24 cellular contexts compared by ENCODE assay signal in the genomic region with DNA sequence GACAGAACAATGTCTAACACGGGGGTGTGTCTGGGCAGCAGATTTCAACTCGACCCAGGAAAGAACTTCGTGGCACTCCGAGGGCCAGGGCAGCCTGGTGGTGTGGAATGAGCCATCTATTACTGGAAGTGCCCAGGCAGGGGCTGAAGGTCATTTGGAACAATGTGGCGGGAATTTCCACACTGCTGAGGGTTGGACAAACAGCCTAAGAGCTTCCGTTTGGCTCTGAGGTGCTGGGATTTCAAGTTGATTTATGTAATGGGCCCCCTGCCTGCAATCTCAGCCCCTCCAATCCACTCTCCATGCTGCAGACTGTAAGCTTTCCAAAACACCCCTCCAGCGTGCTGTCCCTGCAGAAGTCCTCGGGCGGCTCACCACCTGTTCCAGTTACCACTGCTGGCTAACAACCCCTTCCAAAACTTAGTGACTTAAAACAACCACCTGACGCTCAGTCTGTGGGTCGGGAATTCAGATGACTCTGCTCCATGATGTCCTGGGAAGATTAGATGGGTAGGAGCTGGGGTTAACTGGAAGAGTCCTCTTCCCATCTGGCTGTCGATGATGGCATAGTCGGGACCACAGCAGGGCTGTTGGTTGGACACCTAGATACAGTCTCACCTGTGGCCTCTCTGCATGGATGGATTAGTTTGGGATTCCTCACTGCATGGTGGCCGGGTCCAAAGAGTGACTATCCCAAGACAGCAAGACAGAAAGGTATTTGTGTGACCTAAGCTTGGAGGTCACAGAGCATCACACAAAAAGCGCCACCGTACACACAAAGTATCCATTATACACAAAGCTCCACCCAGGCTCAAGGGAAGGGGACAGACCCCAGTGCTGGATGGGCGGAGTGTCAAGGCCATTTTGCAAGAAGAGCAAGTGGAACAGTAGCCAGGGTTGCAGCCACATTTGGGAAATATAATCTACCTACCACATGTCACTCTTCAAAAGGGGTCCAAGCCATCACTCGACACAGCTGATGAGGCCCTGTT.
DNase-seq lines count a peak whose midpoint lies in the region; ATAC-seq, FAIRE-seq and TF ChIP-seq lines count a peak whose summit lies in the region.
"Had no signal": no experiment of that assay in that cellular context is flagged by ENCODE, and none has a peak within 500 bp of the region (broad histone marks: within the 10 kb centered on the region; RNA-seq: fewer than 3 reads in every experiment).

No MANE protein-coding gene starts in this region.

- H3K4me3 Mint-ChIP-seq in H9 (no peak overlapping the region; a peak in 1 of 5 replicates), astrocyte (ENCODE audit: unreplicated experiment) (no peak overlapping the region), progenitor cell of endocrine pancreas (ENCODE audit: low read depth) (no peak overlapping the region)
- H3K4me3 Mint-ChIP-seq: activated CD8-positive, alpha-beta T cell treated with anti-CD3 and anti-CD28 coated beads for 36 hours; CD8-positive, alpha-beta T cell; stimulated activated memory B cell treated with anti-CD40 and anti-IgM and Interleukin-4, amounts not matched to agents 10 μg/mL and 1 μg/mL and 100 μg/mL, for 72 hours had no signal

- no peaks in the 10 kb centered on the region; a peak in 1 of 5 replicates for H3K9me3 Mint-ChIP-seq in H9
- no peaks in the 10 kb centered on the region for H3K9me3 Mint-ChIP-seq in astrocyte (ENCODE audit: unreplicated experiment)
- H3K9me3 Mint-ChIP-seq in progenitor cell of endocrine pancreas (ENCODE audit: low read depth): no peaks in the 10 kb centered on the region
- H3K9me3 Mint-ChIP-seq: activated CD8-positive, alpha-beta T cell treated with anti-CD3 and anti-CD28 coated beads for 36 hours; CD8-positive, alpha-beta T cell; stimulated activated memory B cell treated with anti-CD40 and anti-IgM and Interleukin-4, amounts not matched to agents 10 μg/mL and 1 μg/mL and 100 μg/mL, for 72 hours had no signal

- H3K27ac Mint-ChIP-seq in H9: no peak overlapping the region; a peak in 1 of 7 replicates
- H3K27ac Mint-ChIP-seq in astrocyte (ENCODE audit: unreplicated experiment): no peak overlapping the region
- peak overlapping the region; percentile 31 for H3K27ac Mint-ChIP-seq in progenitor cell of endocrine pancreas
- H3K27ac Mint-ChIP-seq: activated CD8-positive, alpha-beta T cell treated with anti-CD3 and anti-CD28 coated beads for 36 hours; CD8-positive, alpha-beta T cell; stimulated activated memory B cell treated with anti-CD40 and anti-IgM and Interleukin-4, amounts not matched to agents 10 μg/mL and 1 μg/mL and 100 μg/mL, for 72 hours had no signal

- H4K91ac ChIP-seq in H9 (ENCODE audit: insufficient read length, low read depth, low read length): no peak overlapping the region

- peak; percentile 61 for ATAC-seq in left lung
- no peak for ATAC-seq in HG02840 (IDR thresholded peaks at IDR 0.05; ENCODE audit: low FRiP score, unreplicated experiment)
- ATAC-seq: gastrocnemius medialis had no signal

- H2AFZ ChIP-seq in H9 (ENCODE audit: low read length) (no peak overlapping the region), astrocyte (ENCODE audit: low read depth, low read length) (no peak overlapping the region)

- H3K18ac ChIP-seq in H9 (ENCODE audit: insufficient read length, low read depth, low read length): no peak overlapping the region

- H2BK20ac ChIP-seq in H9 (ENCODE audit: low read depth, low read length, poor library complexity, severe bottlenecking): no peak overlapping the region

- H3T11ph ChIP-seq in H9 (ENCODE audit: low read length): no peak overlapping the region

- H3K27me3 Mint-ChIP-seq in H9 (ENCODE audit: low read depth): peaks cover 13% of the 10 kb centered on the region
- peaks cover 23% of the 10 kb centered on the region for H3K27me3 Mint-ChIP-seq in astrocyte (ENCODE audit: low read depth, unreplicated experiment)
- H3K27me3 Mint-ChIP-seq in progenitor cell of endocrine pancreas: peaks cover 6% of the 10 kb centered on the region

- H3K9me3 ChIP-seq in H9 (ENCODE audit: control insufficient read depth, low read depth, low read length): no peaks in the 10 kb centered on the region
- no peaks in the 10 kb centered on the region for H3K9me3 ChIP-seq in astrocyte (ENCODE audit: insufficient read depth, low read depth, low read length)
- no peaks in the 10 kb centered on the region for H3K9me3 ChIP-seq in left lung
- H3K9me3 ChIP-seq: esophagus squamous epithelium, gastrocnemius medialis had no signal

- no peak overlapping the region for H3K4me2 ChIP-seq in H9 (ENCODE audit: insufficient read depth, insufficient read length, low read length)
- peak overlapping the region; percentile 60 for H3K4me2 ChIP-seq in astrocyte (ENCODE audit: low read length)

- H3K23me2 ChIP-seq in H9 (ENCODE audit: insufficient read length, low read depth, low read length, poor library complexity, severe bottlenecking): no peaks in the 10 kb centered on the region

- no peak overlapping the region; the same call in 1 of the 2 replicates for H2BK15ac ChIP-seq in H9 (ENCODE audit: low read depth, low read length)

- FAIRE-seq in astrocyte (lab: Jason Lieb, UNC): no peak

- no peak overlapping the region for H3K4ac ChIP-seq in H9 (ENCODE audit: low read depth, low read length)

- no peak overlapping the region for H3K56ac ChIP-seq in H9 (ENCODE audit: insufficient read length, low read depth, low read length)

- H3K27me3 ChIP-seq in H9 (ENCODE audit: insufficient read depth, low read length) (no peaks in the 10 kb centered on the region), astrocyte (ENCODE audit: insufficient read depth, low read length) (no peaks in the 10 kb centered on the region), left lung (peaks cover 0 to 31% of the 10 kb centered on the region in 2 donors)

- H3K9ac ChIP-seq in H9 (ENCODE audit: extremely low read depth, insufficient read length, low read length): no peak overlapping the region
- H3K9ac ChIP-seq in astrocyte (ENCODE audit: low read length): no peak overlapping the region

- no peak overlapping the region for H2BK12ac ChIP-seq in H9 (ENCODE audit: insufficient read length, low read depth, low read length)

- intact Hi-C loops in left lung (cut with DNase I): no loop called here

- no peak overlapping the region for H3K4me3 ChIP-seq in astrocyte (ENCODE audit: insufficient read depth, low read depth, low read length)
- no peak overlapping the region for H3K4me3 ChIP-seq in left lung
- H3K4me3 ChIP-seq: esophagus squamous epithelium, gastrocnemius medialis had no signal

- no peak overlapping the region for H3K23ac ChIP-seq in H9 (ENCODE audit: insufficient read length, low read depth, low read length)

- H4K5ac ChIP-seq in H9 (ENCODE audit: insufficient read length, low read depth, low read length): no peak overlapping the region

- no peaks in the 10 kb centered on the region for H3K4me1 ChIP-seq in H9 (ENCODE audit: insufficient read depth, low read length)
- H3K4me1 ChIP-seq in astrocyte (ENCODE audit: insufficient read depth, low read length): peaks cover 21% of the 10 kb centered on the region
- H3K4me1 ChIP-seq in left lung: no peaks in the 10 kb centered on the region
- H3K4me1 ChIP-seq: gastrocnemius medialis had no signal

- TF ChIP-seq CTCF in H9 (conservative IDR thresholded peaks at IDR 0.05) (no peak), astrocyte (IDR thresholded peaks at IDR 0.05; ENCODE audit: insufficient read depth, low read depth, low read length) (no peak), left lung (IDR thresholded peaks at IDR 0.05) (no peak), progenitor cell of endocrine pancreas (IDR thresholded peaks at IDR 0.05; ENCODE audit: unreplicated experiment) (no peak)

- H2AK5ac ChIP-seq in H9 (ENCODE audit: insufficient read length, low read length): no peak overlapping the region

- H4K20me1 ChIP-seq in H9 (ENCODE audit: control insufficient read depth, insufficient read depth, insufficient read length) (no peaks in the 10 kb centered on the region), astrocyte (ENCODE audit: insufficient read depth, low read length) (no peaks in the 10 kb centered on the region)

- no peaks in the 10 kb centered on the region for H3K79me2 ChIP-seq in H9 (ENCODE audit: insufficient read depth, low read length)
- no peaks in the 10 kb centered on the region for H3K79me2 ChIP-seq in astrocyte (ENCODE audit: insufficient read depth, low read length)

- H3K27ac ChIP-seq in H9 (ENCODE audit: insufficient read length, low read depth, low read length): no peak overlapping the region
- H3K27ac ChIP-seq in astrocyte (ENCODE audit: low read depth, low read length): peak overlapping the region; percentile 48
- H3K27ac ChIP-seq in left lung: no peak overlapping the region
- H3K27ac ChIP-seq: esophagus squamous epithelium, gastrocnemius medialis had no signal

- no peak overlapping the region for H2BK5ac ChIP-seq in H9 (ENCODE audit: insufficient read length, low read length)

- no peaks in the 10 kb centered on the region for H3K79me1 ChIP-seq in H9 (ENCODE audit: insufficient read depth, low read depth, low read length, poor library complexity, severe bottlenecking)

- H4K8ac ChIP-seq in H9 (replicated peaks; ENCODE audit: insufficient read length, low read depth, low read length): no peak overlapping the region

- peak overlapping the region; percentile 10; the same call in 1 of the 2 replicates for H3K14ac ChIP-seq in H9 (ENCODE audit: insufficient read depth, low read length)

- H2BK120ac ChIP-seq in H9 (ENCODE audit: low read depth, low read length, poor library complexity, severe bottlenecking): no peak overlapping the region

- H3K4me1 Mint-ChIP-seq in H9 (peaks cover 7 to 24% of the 10 kb centered on the region in 2 experiments), astrocyte (ENCODE audit: low read depth, unreplicated experiment) (peaks cover 6% of the 10 kb centered on the region), progenitor cell of endocrine pancreas (ENCODE audit: low read depth) (peaks cover 8% of the 10 kb centered on the region)

- H3K36me3 Mint-ChIP-seq in H9 (ENCODE audit: insufficient read depth in 1 of 3, low read depth in 3 of 3): no peaks in the 10 kb centered on the region
- no peaks in the 10 kb centered on the region for H3K36me3 Mint-ChIP-seq in astrocyte (ENCODE audit: low read depth, unreplicated experiment)
- H3K36me3 Mint-ChIP-seq in progenitor cell of endocrine pancreas (ENCODE audit: insufficient read depth): no peaks in the 10 kb centered on the region
- H3K36me3 Mint-ChIP-seq: CD8-positive, alpha-beta T cell; stimulated activated memory B cell treated with anti-CD40 and anti-IgM and Interleukin-4, amounts not matched to agents 10 μg/mL and 1 μg/mL and 100 μg/mL, for 72 hours had no signal

- DNase-seq in H9 (peak; percentile 21), astrocyte (ENCODE audit: low read depth) (peak; percentile 23), left lung (no peak), progenitor cell of endocrine pancreas (ENCODE audit: low spot score, unreplicated experiment) (no peak), NCI-H1436 treated with DMSO at 0.1 percent for 48 hours (lab: John Stamatoyannopoulos, UW) (no peak)
- no peak for DNase-seq in stimulated activated CD4-positive, alpha-beta T cell treated with anti-CD3 and anti-CD28 coated beads, Interleukin-2, amount 100 ng/mL, for 24 hours
- DNase-seq: activated naive CD4-positive, alpha-beta T cell treated with anti-CD3 and anti-CD28 coated beads, Interleukin-2, amount 50 U/mL, for 16 hours; activated T-cell treated with anti-CD3 and anti-CD28 coated beads, Interleukin-2, amount 50 U/mL, for 1 hour; CD8-positive, alpha-beta T cell; DMS153; effector memory CD4-positive, alpha-beta T cell; esophagus squamous epithelium; gastrocnemius medialis; GDM1; mammary epithelial cell; NCI-H1048; NCI-H1930; NCI-H2227 treated with DMSO at 0.1 percent for 48 hours; NCI-H748 treated with DMSO at 0.1 percent for 48 hours; SHP77 treated with DMSO at 0.1 percent for 48 hours; stimulated activated CD4-positive, alpha-beta T cell treated with anti-CD3 and anti-CD28 coated beads, Interleukin-1b, Interleukin-23, amount 100 ng/mL, for 48 hours had no signal

- WGBS in H9 (ENCODE audit: extremely low coverage, insufficient read length, low lambda C conversion rate): no CpG with 5 or more reads among the region's 18 CpGs

- H3K36me3 ChIP-seq in astrocyte (ENCODE audit: insufficient read depth, low read length) (no peaks in the 10 kb centered on the region), left lung (no peaks in the 10 kb centered on the region)
- H3K36me3 ChIP-seq: esophagus squamous epithelium, gastrocnemius medialis had no signal

Comparison
In these comparisons a context has a peak if more than half of its experiments do, and no peak if none do; other contexts are left out.
1. DNase-seq: peak in H9 (single experiment) and astrocyte (single experiment); none in left lung (0 of 2), progenitor cell of endocrine pancreas (single experiment), NCI-H1436 treated with DMSO at 0.1 percent for 48 hours (single experiment) and stimulated activated CD4-positive, alpha-beta T cell treated with anti-CD3 and anti-CD28 coated beads, Interleukin-2, amount 100 ng/mL, for 24 hours (0 of 2).